In genomic region chr10:27625452-27626345, GRCh38 we compare ENCODE assay signal across 1 cellular context.
TF ChIP-seq lines count a peak whose summit lies in the region.

No MANE protein-coding gene starts in this region.

TF ChIP-seq in HepG2, 621 proteins besides CTCF, POLR2A, EP300 and RAD21 (continued from another document):
- TF ChIP-seq SIX1 (CRISPR knock-in tag; IDR thresholded peaks at IDR 0.05; ENCODE audit: borderline replicate concordance) (no peak), REL (CRISPR knock-in tag; conservative IDR thresholded peaks at IDR 0.05) (no peak), KDM4B (CRISPR knock-in tag; IDR thresholded peaks at IDR 0.05) (no peak), TBX2 (CRISPR knock-in tag; IDR thresholded peaks at IDR 0.05; ENCODE audit: borderline replicate concordance) (no peak), MXD1 (CRISPR knock-in tag; IDR thresholded peaks at IDR 0.05) (no peak), ZBTB10 (CRISPR knock-in tag; IDR thresholded peaks at IDR 0.05; ENCODE audit: borderline replicate concordance) (no peak), ZNF446 (CRISPR knock-in tag; IDR thresholded peaks at IDR 0.05) (no peak), NCOA2 (CRISPR knock-in tag; IDR thresholded peaks at IDR 0.05) (no peak), ZNF382 (CRISPR knock-in tag; IDR thresholded peaks at IDR 0.05; ENCODE audit: borderline replicate concordance) (no peak), ZNF569 (CRISPR knock-in tag; IDR thresholded peaks at IDR 0.05; ENCODE audit: borderline replicate concordance) (no peak), BORCS8-MEF2B (CRISPR knock-in tag; IDR thresholded peaks at IDR 0.05) (no peak)
